13 cellular contexts compared by ENCODE assay signal in genomic region chr20:53805895-53806384, GRCh38.
DNase-seq lines count a peak whose midpoint lies in the region; ATAC-seq, FAIRE-seq and TF ChIP-seq lines count a peak whose summit lies in the region.
"Had no signal": no experiment of that assay in that cellular context is flagged by ENCODE, and none has a peak within 500 bp of the region (broad histone marks: within the 10 kb centered on the region; RNA-seq: fewer than 3 reads in every experiment).

No MANE protein-coding gene starts in this region.

- H3K27ac ChIP-seq in left lung (no peak overlapping the region), pancreas (no peak overlapping the region), right atrium auricular region (no peak overlapping the region)

- H3K27me3 ChIP-seq in BJ (ENCODE audit: control insufficient read depth, insufficient read depth, low read length) = no peaks in the 10 kb centered on the region
- H3K27me3 ChIP-seq in bronchial epithelial cell (ENCODE audit: control insufficient read depth, insufficient read depth, low read length) = no peaks in the 10 kb centered on the region
- H3K27me3 ChIP-seq in left lung = no peaks in the 10 kb centered on the region
- H3K27me3 ChIP-seq in pancreas = no peaks in the 10 kb centered on the region
- no peaks in the 10 kb centered on the region for H3K27me3 ChIP-seq in right atrium auricular region

- FAIRE-seq in bronchial epithelial cell (lab: Jason Lieb, UNC) (no peak), pancreas (lab: Jason Lieb, UNC) (no peak)

- no peak overlapping the region for H3K4me3 ChIP-seq in BJ (ENCODE audit: low read depth, low read length)
- no peak overlapping the region for H3K4me3 ChIP-seq in bronchial epithelial cell (ENCODE audit: low read depth, low read length)
- no peak overlapping the region for H3K4me3 ChIP-seq in left lung
- H3K4me3 ChIP-seq in pancreas = no peak overlapping the region
- no peak overlapping the region for H3K4me3 ChIP-seq in right atrium auricular region

- DNase-seq in BJ (ENCODE audit: low read depth) (peak; percentile 50), LoVo (ENCODE audit: low spot score) (peak; percentile 89), bronchial epithelial cell (ENCODE audit: low read depth) (peak; percentile 97), left lung (no peak), pancreas (no peak), right atrium auricular region (ENCODE audit: low spot score) (no peak)
- DNase-seq: activated CD4-positive, alpha-beta T cell treated with anti-CD3 and anti-CD28 coated beads for 48 hours; CD8-positive, alpha-beta memory T cell; effector memory CD8-positive, alpha-beta T cell; NCI-H2107; SHP77 had no signal

- ATAC-seq in left lung = peak; percentile 77
- ATAC-seq in pancreas = no peak
- no peak for ATAC-seq in HG03469 (IDR thresholded peaks at IDR 0.05; ENCODE audit: unreplicated experiment)
- ATAC-seq in GM19328 (IDR thresholded peaks at IDR 0.05; ENCODE audit: unreplicated experiment) = no peak
- ATAC-seq: effector memory CD8-positive, alpha-beta T cell had no signal

- H3K9me3 ChIP-seq in left lung (no peaks in the 10 kb centered on the region), pancreas (no peaks in the 10 kb centered on the region), right atrium auricular region (no peaks in the 10 kb centered on the region)

- intact Hi-C loops in left lung (cut with DNase I) = no loop called here
- intact Hi-C loops in pancreas (cut with DNase I) = no loop called here

- POLR2A ChIA-PET in BJ (lab: Charles Lee) = no interaction called here

- CTCF ChIA-PET in BJ (lab: Yijun Ruan, JAX) = interaction anchor here (0.9 to 1.0 kb wide), 2 partner anchors 9 to 22 kb away, joined by 4 read pairs; no protein-coding TSS in a partner anchor

- 65 to 66% methylated on average over 5 of the region's 5 CpGs for WGBS in pancreas, 2 donors

- no peaks in the 10 kb centered on the region for H3K4me1 ChIP-seq in left lung
- peaks cover 0 to 3% (median 0%) of the 10 kb centered on the region in 3 donors for H3K4me1 ChIP-seq in pancreas
- no peaks in the 10 kb centered on the region for H3K4me1 ChIP-seq in right atrium auricular region

- H3K36me3 ChIP-seq in BJ (ENCODE audit: control insufficient read depth, insufficient read depth, low read length) = no peaks in the 10 kb centered on the region
- no peaks in the 10 kb centered on the region for H3K36me3 ChIP-seq in bronchial epithelial cell (ENCODE audit: control insufficient read depth, insufficient read depth, low read length)
- no peaks in the 10 kb centered on the region for H3K36me3 ChIP-seq in left lung
- no peaks in the 10 kb centered on the region for H3K36me3 ChIP-seq in pancreas
- no peaks in the 10 kb centered on the region for H3K36me3 ChIP-seq in right atrium auricular region

- TF ChIP-seq CTCF in BJ (IDR thresholded peaks at IDR 0.05; ENCODE audit: insufficient read depth, low read depth, low read length) (no peak), bronchial epithelial cell (IDR thresholded peaks at IDR 0.05; ENCODE audit: insufficient read depth, low read length, severe bottlenecking) (no peak), left lung (IDR thresholded peaks at IDR 0.05) (no peak), pancreas (IDR thresholded peaks at IDR 0.05) (no peak), right atrium auricular region (IDR thresholded peaks at IDR 0.05) (no peak)

Comparison
In these comparisons a context has a peak if more than half of its experiments do, and no peak if none do; other contexts are left out.
1. DNase-seq: peak in BJ (single experiment), LoVo (single experiment) and bronchial epithelial cell (single experiment); none in left lung (0 of 2), pancreas (0 of 6) and right atrium auricular region (single experiment).